In genomic region chr2:212730994-212731393, GRCh38 we compare ENCODE assay signal across 13 cellular contexts.
DNase-seq lines count a peak whose midpoint lies in the region; ATAC-seq, FAIRE-seq and TF ChIP-seq lines count a peak whose summit lies in the region.
"Had no signal": no experiment of that assay in that cellular context is flagged by ENCODE, and none has a peak within 500 bp of the region (broad histone marks: within the 10 kb centered on the region; RNA-seq: fewer than 3 reads in every experiment).

No MANE protein-coding gene starts in this region.

- H3K4me3 ChIP-seq in bronchial epithelial cell (ENCODE audit: low read depth, low read length) (no peak overlapping the region), SJCRH30 (no peak overlapping the region)
- H3K4me3 ChIP-seq: tibial artery had no signal

- TF ChIP-seq CTCF in bronchial epithelial cell (IDR thresholded peaks at IDR 0.05; ENCODE audit: insufficient read depth, low read length, severe bottlenecking), result no peak

- no peaks in the 10 kb centered on the region for H3K9me3 ChIP-seq in SJCRH30 (replicated peaks)
- H3K9me3 ChIP-seq: tibial artery had no signal

- H3K36me3 ChIP-seq in bronchial epithelial cell (ENCODE audit: control insufficient read depth, insufficient read depth, low read length) (no peaks in the 10 kb centered on the region), SJCRH30 (no peaks in the 10 kb centered on the region)
- H3K36me3 ChIP-seq: tibial artery, WERI-Rb-1 had no signal

- no peaks in the 10 kb centered on the region for H3K4me1 ChIP-seq in SJCRH30
- H3K4me1 ChIP-seq: tibial artery had no signal

- DNase-seq in bronchial epithelial cell (ENCODE audit: low read depth) (peak; percentile 47), inferior parietal cortex (ENCODE audit: extremely low spot score) (no peak), medulla oblongata (ENCODE audit: extremely low spot score) (no peak), AML-193 (lab: John Stamatoyannopoulos, UW) (no peak), SJCRH30 (no peak)
- DNase-seq: activated naive CD8-positive, alpha-beta T cell treated with anti-CD3 and anti-CD28 coated beads, Interleukin-2, amount 10 ng/mL, durations not matched to agents 7 days and 5 days; HCEC 1CT; stimulated activated CD4-positive, alpha-beta T cell treated with anti-CD3 and anti-CD28 coated beads, Interleukin-4, amount 100 ng/mL, for 24 hours; tibial artery; WERI-Rb-1 had no signal

- H3K27me3 ChIP-seq in bronchial epithelial cell (ENCODE audit: control insufficient read depth, insufficient read depth, low read length), result no peaks in the 10 kb centered on the region
- H3K27me3 ChIP-seq in SJCRH30, result no peaks in the 10 kb centered on the region
- H3K27me3 ChIP-seq: tibial artery had no signal

- FAIRE-seq in bronchial epithelial cell (lab: Jason Lieb, UNC), result no peak

- H3K27ac ChIP-seq in SJCRH30, result no peak overlapping the region
- H3K27ac ChIP-seq: tibial artery, WERI-Rb-1 had no signal

- ATAC-seq in GM18868 (IDR thresholded peaks at IDR 0.05; ENCODE audit: unreplicated experiment), result peak; percentile 88
- ATAC-seq in GM21381 (IDR thresholded peaks at IDR 0.05; ENCODE audit: unreplicated experiment), result peak; percentile 83
- ATAC-seq in HG03060 (IDR thresholded peaks at IDR 0.05; ENCODE audit: low read depth, unreplicated experiment), result peak; percentile 87
